10 cellular contexts compared by ENCODE assay signal in genomic region chr6:159973951-159974350, GRCh38. TPM values are rescaled to one million over a fixed set of nuclear protein-coding genes. Genes with fewer than 3 reads are reported as not detected.
DNase-seq lines count a peak whose midpoint lies in the region; TF ChIP-seq lines count a peak whose summit lies in the region.
"Had no signal": no experiment of that assay in that cellular context is flagged by ENCODE, and none has a peak within 500 bp of the region (broad histone marks: within the 10 kb centered on the region; RNA-seq: fewer than 3 reads in every experiment).

No MANE protein-coding gene starts in this region.

- no peak overlapping the region for H3K4me3 Mint-ChIP-seq in HFFc6
- no peak overlapping the region for H3K4me3 Mint-ChIP-seq in chondrocyte (ENCODE audit: unreplicated experiment)
- no peak overlapping the region for H3K4me3 Mint-ChIP-seq in Caco-2 (ENCODE audit: unreplicated experiment)

- H3K4me1 Mint-ChIP-seq in HFFc6 (ENCODE audit: low read depth): peaks cover 81% of the 10 kb centered on the region
- H3K4me1 Mint-ChIP-seq in chondrocyte (ENCODE audit: low read depth): peaks cover 78% of the 10 kb centered on the region
- H3K4me1 Mint-ChIP-seq in Caco-2 (ENCODE audit: low read depth, unreplicated experiment): peaks cover 26% of the 10 kb centered on the region

- H3K27ac Mint-ChIP-seq in HFFc6 (peak overlapping the region; percentile 64), chondrocyte (ENCODE audit: unreplicated experiment) (peak overlapping the region; percentile 41), Caco-2 (ENCODE audit: unreplicated experiment) (no peak overlapping the region)

- H3K9me3 Mint-ChIP-seq in HFFc6: no peaks in the 10 kb centered on the region
- H3K9me3 Mint-ChIP-seq in chondrocyte (ENCODE audit: low read depth): no peaks in the 10 kb centered on the region
- no peaks in the 10 kb centered on the region for H3K9me3 Mint-ChIP-seq in Caco-2 (ENCODE audit: unreplicated experiment)

- H3K4me1 ChIP-seq in smooth muscle cell (ENCODE audit: low read depth): peaks cover 18% of the 10 kb centered on the region
- H3K4me1 ChIP-seq in Caco-2: peaks cover 8% of the 10 kb centered on the region

- 84% methylated on average over 2 of the region's 2 CpGs for WGBS in smooth muscle cell (ENCODE audit: low lambda C conversion rate)

- peak; percentile 55 for DNase-seq in NCI-H510A treated with DMSO at 0.1 percent for 48 hours (lab: John Stamatoyannopoulos, UW)
- DNase-seq in NCI-H510A (lab: John Stamatoyannopoulos, UW): no peak
- peak; percentile 79 for DNase-seq in HFFc6
- peak; percentile 64 for DNase-seq in NCI-H2029 (lab: John Stamatoyannopoulos, UW)
- no peak for DNase-seq in chondrocyte (ENCODE audit: low spot score)
- no peak for DNase-seq in smooth muscle cell (lab: John Stamatoyannopoulos, UW; ENCODE audit: unreplicated experiment)
- DNase-seq in Caco-2: no peak
- no peak for DNase-seq in ecto neural progenitor cell (ENCODE audit: low spot score)

- no peak for TF ChIP-seq CTCF in HFFc6 (IDR thresholded peaks at IDR 0.05)
- no peak for TF ChIP-seq CTCF in chondrocyte (IDR thresholded peaks at IDR 0.05)
- no peak for TF ChIP-seq CTCF in smooth muscle cell (IDR thresholded peaks at IDR 0.05; ENCODE audit: borderline replicate concordance, insufficient read depth, poor library complexity, severe bottlenecking)
- TF ChIP-seq CTCF in Caco-2 (IDR thresholded peaks at IDR 0.05; ENCODE audit: insufficient read depth in 1 of 2, low read depth in 1 of 2, low read length in 1 of 2, severe bottlenecking in 1 of 2, unreplicated experiment in 1 of 2): no peak

- H3F3A ChIP-seq in smooth muscle cell (ENCODE audit: low read depth): no peaks in the 10 kb centered on the region

- no peak overlapping the region for H3K4me2 ChIP-seq in smooth muscle cell

- CTCF ChIA-PET in Caco-2 (lab: Charles Lee): no interaction called here

- H3K36me3 Mint-ChIP-seq in HFFc6 (ENCODE audit: low read depth) (peaks cover 9% of the 10 kb centered on the region), chondrocyte (ENCODE audit: low read depth) (peaks cover 3% of the 10 kb centered on the region), Caco-2 (ENCODE audit: insufficient read depth, unreplicated experiment) (peaks cover 18% of the 10 kb centered on the region)

- H4K20me1 ChIP-seq in smooth muscle cell (ENCODE audit: low read depth): peaks cover 87% of the 10 kb centered on the region

- no peak overlapping the region for H2AFZ ChIP-seq in smooth muscle cell (ENCODE audit: low read depth)

- no peak overlapping the region for H3K4me3 ChIP-seq in smooth muscle cell
- no peak overlapping the region for H3K4me3 ChIP-seq in Caco-2 (ENCODE audit: low read depth, low read length)
- H3K4me3 ChIP-seq: skin epidermis had no signal

- no peak overlapping the region for H3K9ac ChIP-seq in smooth muscle cell (ENCODE audit: low read depth)

- intact Hi-C loops in Caco-2 (cut with micrococcal nuclease; ENCODE audit: unreplicated experiment): no loop called here

- peaks cover 98% of the 10 kb centered on the region for H3K79me2 ChIP-seq in smooth muscle cell (ENCODE audit: low read depth)

- no TSS peak for BruUV-seq in Caco-2 (replicated peaks; lab: Mats Ljungman, UMichigan)

- H3K36me3 ChIP-seq in smooth muscle cell (ENCODE audit: low read depth) (no peaks in the 10 kb centered on the region), Caco-2 (ENCODE audit: control insufficient read depth, insufficient read depth, low read length) (no peaks in the 10 kb centered on the region; the same call in 1 of the 2 replicates)

- H3K9me3 ChIP-seq in smooth muscle cell (replicated peaks; ENCODE audit: low read depth): no peaks in the 10 kb centered on the region
- no peaks in the 10 kb centered on the region for H3K9me3 ChIP-seq in Caco-2

- no peaks in the 10 kb centered on the region; the same call in 1 of the 2 replicates for H3K27me3 Mint-ChIP-seq in HFFc6 (ENCODE audit: insufficient read depth)
- H3K27me3 Mint-ChIP-seq in chondrocyte (ENCODE audit: low read depth): no peaks in the 10 kb centered on the region
- H3K27me3 Mint-ChIP-seq in Caco-2 (ENCODE audit: insufficient read depth, unreplicated experiment): no peaks in the 10 kb centered on the region

- POLR2A ChIA-PET in Caco-2 (lab: Charles Lee): no interaction called here

- peak overlapping the region; percentile 10 for H3K27ac ChIP-seq in smooth muscle cell (ENCODE audit: low read depth)
- H3K27ac ChIP-seq: VCaP had no signal

- H3K27me3 ChIP-seq in smooth muscle cell (ENCODE audit: low read depth) (no peaks in the 10 kb centered on the region), Caco-2 (replicated peaks; ENCODE audit: control insufficient read depth, insufficient read depth, low read length) (no peaks in the 10 kb centered on the region)

RNA-seq across cellular contexts. Expression of gene IGF2R, which starts 5.1 kb away (rescaled TPM):
- 100 to 1,000 TPM in 2 of 6 experiments, 10 to 100 TPM in 4; 77.3 to 119 (median 88.1) TPM for total RNA-seq in HFFc6 (2021; fragmentation: NEBNext Ultra II Directional; extraction: Animal tissue kit (Norgen Biotek cat#: 25700))
- total RNA-seq in chondrocyte (205 to 247 TPM (median 242 TPM) in 3 replicates), smooth muscle cell (64.5 and 77.4 TPM in 2 replicates), Caco-2 (2022) (91.1 and 92.2 TPM in 2 replicates)
- polyA plus RNA-seq in smooth muscle cell: 43.9 and 44.7 TPM in 2 replicates

Comparison
In these comparisons a context has a peak if more than half of its experiments do, and no peak if none do; other contexts are left out.
1. DNase-seq: peak in NCI-H510A treated with DMSO at 0.1 percent for 48 hours (single experiment), HFFc6 (single experiment) and NCI-H2029 (single experiment); none in NCI-H510A (single experiment), chondrocyte (single experiment), smooth muscle cell (single experiment), Caco-2 (0 of 2) and ecto neural progenitor cell (single experiment).